16 cellular contexts compared by ENCODE assay signal in genomic region chr14:100062602-100063001, GRCh38. TPM values are rescaled to one million over a fixed set of nuclear protein-coding genes. Genes with fewer than 3 reads are reported as not detected.
DNase-seq lines count a peak whose midpoint lies in the region; ATAC-seq lines count a peak whose summit lies in the region.
"Had no signal": no experiment of that assay in that cellular context is flagged by ENCODE, and none has a peak within 500 bp of the region (broad histone marks: within the 10 kb centered on the region; RNA-seq: fewer than 3 reads in every experiment).

No MANE protein-coding gene starts in this region.

- H3K36me3 Mint-ChIP-seq in IgD-negative memory B cell (no peaks in the 10 kb centered on the region), naive B cell (peaks cover 0 to under 1% of the 10 kb centered on the region in 2 donors)
- peaks cover 3 to 5% of the 10 kb centered on the region in 2 donors for H3K36me3 Mint-ChIP-seq in activated T-cell treated with anti-CD3 and anti-CD28 coated beads, Interleukin-2, amount 50 U/mL, for 72 hours (ENCODE audit: insufficient read depth in 2 of 2)

- peak overlapping the region in 5 of 11 experiments; percentile 7 to 96 (median 19); a peak in 5 of 22 replicates for H3K27ac ChIP-seq in BLaER1 treated with 17β-estradiol and CSF1 and Interleukin-3, amounts not matched to agents 10 nM and 100 nM
- no peak overlapping the region for H3K27ac ChIP-seq in aorta (ENCODE audit: low read depth in 1 of 2, low read length in 2 of 2)
- H3K27ac ChIP-seq: gastrocnemius medialis, right lobe of liver had no signal

- H3K27ac Mint-ChIP-seq in IgD-negative memory B cell = peak overlapping the region in 2 of 3 donors; percentile 47 to 92
- H3K27ac Mint-ChIP-seq in activated T-cell treated with anti-CD3 and anti-CD28 coated beads, Interleukin-2, amount 50 U/mL, for 72 hours = peak overlapping the region; percentile 85
- peak overlapping the region in 5 of 6 donors; percentile 54 to 94 (median 90) for H3K27ac Mint-ChIP-seq in naive B cell

- DNase-seq in activated T-cell treated with anti-CD3 and anti-CD28 coated beads, Interleukin-2, amount 50 U/mL, for 72 hours = peak; percentile 56 to 66
- DNase-seq in naive B cell (no peak), aorta (no peak), C1 segment of cervical spinal cord (lab: John Stamatoyannopoulos, UW) (no peak)
- DNase-seq: activated CD4-positive, CD25-positive, alpha-beta regulatory T cell treated with anti-CD3 and anti-CD28 coated beads, Interleukin-2, amount 50 U/mL, for 72 hours; BE2C; caudate nucleus; gastrocnemius medialis; mammary epithelial cell; NCI-H2081; right lobe of liver had no signal

- H3K4me1 Mint-ChIP-seq in IgD-negative memory B cell (peaks cover 29 to 62% (median 42%) of the 10 kb centered on the region in 3 donors), naive B cell (peaks cover 59 to 72% (median 62%) of the 10 kb centered on the region in 3 donors)
- peaks cover 87% of the 10 kb centered on the region for H3K4me1 Mint-ChIP-seq in activated T-cell treated with anti-CD3 and anti-CD28 coated beads, Interleukin-2, amount 50 U/mL, for 72 hours (ENCODE audit: low read depth)

- peaks cover 0 to 15% (median 8%) of the 10 kb centered on the region in 11 experiments; a peak in 7 of 22 replicates for H3K9me3 ChIP-seq in BLaER1 treated with 17β-estradiol and CSF1 and Interleukin-3, amounts not matched to agents 10 nM and 100 nM (replicated peaks in 1 of 11)
- no peaks in the 10 kb centered on the region for H3K9me3 ChIP-seq in aorta (ENCODE audit: control insufficient read depth, low read length)
- H3K9me3 ChIP-seq: BE2C, gastrocnemius medialis, right lobe of liver, suprapubic skin had no signal

- ATAC-seq in activated T-cell treated with anti-CD3 and anti-CD28 coated beads, Interleukin-2, amount 50 U/mL, for 72 hours (replicated peaks in 1 of 2) = peak; percentile 35 to 51
- no peak for ATAC-seq in naive B cell (ENCODE audit: low read depth in 2 of 2)
- no peak for ATAC-seq in aorta (ENCODE audit: low FRiP score)
- ATAC-seq in GM21717 (IDR thresholded peaks at IDR 0.05; ENCODE audit: unreplicated experiment) = no peak
- no peak for ATAC-seq in GM21367 (IDR thresholded peaks at IDR 0.05; ENCODE audit: unreplicated experiment)
- ATAC-seq: gastrocnemius medialis, right lobe of liver had no signal

- no peaks in the 10 kb centered on the region for H3K9me3 Mint-ChIP-seq in IgD-negative memory B cell
- no peaks in the 10 kb centered on the region for H3K9me3 Mint-ChIP-seq in activated T-cell treated with anti-CD3 and anti-CD28 coated beads, Interleukin-2, amount 50 U/mL, for 72 hours
- H3K9me3 Mint-ChIP-seq in naive B cell = no peaks in the 10 kb centered on the region

- no peaks in the 10 kb centered on the region for H3K27me3 Mint-ChIP-seq in IgD-negative memory B cell
- no peaks in the 10 kb centered on the region for H3K27me3 Mint-ChIP-seq in activated T-cell treated with anti-CD3 and anti-CD28 coated beads, Interleukin-2, amount 50 U/mL, for 72 hours (ENCODE audit: low read depth)
- no peaks in the 10 kb centered on the region for H3K27me3 Mint-ChIP-seq in naive B cell

- H3K4me2 ChIP-seq in BLaER1 treated with 17β-estradiol and CSF1 and Interleukin-3, amounts not matched to agents 10 nM and 100 nM = peak overlapping the region; percentile 9 to 100 (median 96); a peak in 21 of 22 replicates

- 96 to 97% methylated on average over 4 of the region's 4 CpGs for WGBS in aorta, 2 donors

- H3K36me3 ChIP-seq in BLaER1 treated with 17β-estradiol and CSF1 and Interleukin-3, amounts not matched to agents 10 nM and 100 nM = peaks cover 0 to 9% (median 0%) of the 10 kb centered on the region in 11 experiments; a peak in 3 of 22 replicates
- no peaks in the 10 kb centered on the region for H3K36me3 ChIP-seq in aorta (ENCODE audit: control insufficient read depth in 1 of 2, insufficient read depth in 2 of 2, low read length in 1 of 2)
- H3K36me3 ChIP-seq: BE2C, gastrocnemius medialis, right lobe of liver, suprapubic skin had no signal

- H3K4me3 ChIP-seq in BLaER1 treated with 17β-estradiol and CSF1 and Interleukin-3, amounts not matched to agents 10 nM and 100 nM = no peak overlapping the region
- no peak overlapping the region for H3K4me3 ChIP-seq in aorta (ENCODE audit: low read length in 2 of 2)
- H3K4me3 ChIP-seq: gastrocnemius medialis, right lobe of liver, suprapubic skin had no signal

- H3K4me1 ChIP-seq in BLaER1 treated with 17β-estradiol and CSF1 and Interleukin-3, amounts not matched to agents 10 nM and 100 nM = peaks cover 62 to 86% (median 80%) of the 10 kb centered on the region in 10 experiments
- H3K4me1 ChIP-seq in aorta (ENCODE audit: control insufficient read depth in 1 of 2, insufficient read depth in 2 of 2, low read length in 2 of 2) = no peaks in the 10 kb centered on the region
- H3K4me1 ChIP-seq: BE2C had no signal

- no peak overlapping the region for H3K9ac ChIP-seq in BLaER1 treated with 17β-estradiol and CSF1 and Interleukin-3, amounts not matched to agents 10 nM and 100 nM

- intact Hi-C loops in aorta (cut with DNase I) = no loop called here

- H3K27me3 ChIP-seq in BLaER1 treated with 17β-estradiol and CSF1 and Interleukin-3, amounts not matched to agents 10 nM and 100 nM = no peaks in the 10 kb centered on the region
- no peaks in the 10 kb centered on the region for H3K27me3 ChIP-seq in aorta (ENCODE audit: control insufficient read depth in 1 of 2, insufficient read depth in 2 of 2, low read length in 1 of 2)
- H3K27me3 ChIP-seq: BE2C, gastrocnemius medialis, right lobe of liver, suprapubic skin had no signal

- peak overlapping the region; percentile 3 to 79 (median 41) for H3K4me3 Mint-ChIP-seq in IgD-negative memory B cell
- peak overlapping the region; percentile 81 to 90 for H3K4me3 Mint-ChIP-seq in activated T-cell treated with anti-CD3 and anti-CD28 coated beads, Interleukin-2, amount 50 U/mL, for 72 hours
- H3K4me3 Mint-ChIP-seq in naive B cell = peak overlapping the region in 2 of 8 donors; percentile 59 to 64

- H4K20me1 ChIP-seq in BLaER1 treated with 17β-estradiol and CSF1 and Interleukin-3, amounts not matched to agents 10 nM and 100 nM = peaks cover 0 to 11% (median 0%) of the 10 kb centered on the region in 11 experiments; a peak in 3 of 22 replicates

RNA-seq across cellular contexts. Expression of gene EVL, which starts 2.6 kb away (rescaled TPM):
- polyA plus RNA-seq in IgD-negative memory B cell (73.3 TPM), naive B cell (ENCODE audit: low read depth in 6 of 6) (100 to 1,000 TPM in 2 of 6 donors, 10 to 100 TPM in 4; 76.5 to 135 (median 89.8) TPM), aorta (10 to 100 TPM; 21.3 to 77.2 TPM)
- 100 to 1,000 TPM; 279 to 343 TPM for total RNA-seq in activated T-cell treated with anti-CD3 and anti-CD28 coated beads, Interleukin-2, amount 50 U/mL, for 72 hours
- total RNA-seq in aorta = 100 to 1,000 TPM in 1 of 2 donors, 10 to 100 TPM in 1; 34.2 to 133 TPM

Comparison
In these comparisons a context has a peak if more than half of its experiments do, and no peak if none do; other contexts are left out.
1. ATAC-seq: peak in activated T-cell treated with anti-CD3 and anti-CD28 coated beads, Interleukin-2, amount 50 U/mL, for 72 hours (2 of 2); none in naive B cell (0 of 2), aorta (single experiment), GM21717 (single experiment) and GM21367 (single experiment).
2. DNase-seq: peak in activated T-cell treated with anti-CD3 and anti-CD28 coated beads, Interleukin-2, amount 50 U/mL, for 72 hours (2 of 2); none in naive B cell (single experiment), aorta (0 of 2) and C1 segment of cervical spinal cord (0 of 14).
3. Peak in every context shown above with its lines, with median percentiles within 50 percentile points of each other: H3K27ac Mint-ChIP-seq.